ENCODE assay signal across 1 cellular context in the genomic region with DNA sequence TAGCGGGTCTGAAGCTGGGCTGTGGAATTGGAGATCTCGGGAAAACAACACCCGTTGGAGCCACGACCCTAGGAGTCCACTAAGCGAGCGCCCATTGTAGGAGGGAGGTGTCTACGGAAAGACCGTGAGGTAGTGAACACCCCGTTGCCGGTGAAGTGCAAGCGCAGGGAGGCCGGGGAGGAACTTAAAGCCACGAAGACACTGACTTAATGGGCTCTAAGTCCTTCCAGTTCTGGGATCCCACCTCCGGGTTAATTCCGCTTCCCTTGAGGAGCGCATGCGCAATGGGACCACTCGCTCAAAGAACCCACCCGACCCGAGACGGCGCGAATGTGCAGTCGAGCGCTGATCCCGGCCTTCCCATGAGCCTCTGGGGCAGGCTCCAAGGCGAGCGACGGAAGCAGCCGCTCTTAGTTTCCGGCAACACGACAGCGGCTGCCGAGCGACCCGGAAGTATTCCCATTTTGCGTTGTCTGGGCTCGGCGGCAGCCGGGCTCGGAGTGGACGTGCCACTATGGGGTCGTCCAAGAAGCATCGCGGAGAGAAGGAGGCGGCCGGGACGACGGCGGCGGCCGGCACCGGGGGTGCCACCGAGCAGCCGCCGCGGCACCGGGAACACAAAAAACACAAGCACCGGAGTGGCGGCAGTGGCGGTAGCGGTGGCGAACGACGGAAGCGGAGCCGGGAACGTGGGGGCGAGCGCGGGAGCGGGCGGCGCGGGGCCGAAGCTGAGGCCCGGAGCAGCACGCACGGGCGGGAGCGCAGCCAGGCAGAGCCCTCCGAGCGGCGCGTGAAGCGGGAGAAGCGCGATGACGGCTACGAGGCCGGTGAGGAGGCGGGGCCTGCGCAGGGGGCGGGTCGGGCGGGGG.
TF ChIP-seq lines count a peak whose summit lies in the region.

TSS of gene SART1 (plus strand) at position 468 of the 869 bp plus-strand sequence. CDS start at position 515, 47 bp downstream.

TF ChIP-seq in IMR-90, 13 proteins besides CTCF, POLR2A, EP300 and RAD21:
- TF ChIP-seq USF2 (IDR thresholded peaks at IDR 0.05; ENCODE audit: low read depth, low read length) (peak; percentile 12), ELK1 (IDR thresholded peaks at IDR 0.05; ENCODE audit: borderline replicate concordance, low read depth, low read length) (no peak), MAZ (IDR thresholded peaks at IDR 0.05; ENCODE audit: borderline replicate concordance, low read depth, low read length) (peak; percentile 56; the same call in 1 of the 2 replicates), MXI1 (IDR thresholded peaks at IDR 0.05; ENCODE audit: borderline replicate concordance, low read depth, low read length) (peak; percentile 47; the same call in 1 of the 2 replicates)
